Comparison of ENCODE assay signal across 8 cellular contexts in the genomic region with DNA sequence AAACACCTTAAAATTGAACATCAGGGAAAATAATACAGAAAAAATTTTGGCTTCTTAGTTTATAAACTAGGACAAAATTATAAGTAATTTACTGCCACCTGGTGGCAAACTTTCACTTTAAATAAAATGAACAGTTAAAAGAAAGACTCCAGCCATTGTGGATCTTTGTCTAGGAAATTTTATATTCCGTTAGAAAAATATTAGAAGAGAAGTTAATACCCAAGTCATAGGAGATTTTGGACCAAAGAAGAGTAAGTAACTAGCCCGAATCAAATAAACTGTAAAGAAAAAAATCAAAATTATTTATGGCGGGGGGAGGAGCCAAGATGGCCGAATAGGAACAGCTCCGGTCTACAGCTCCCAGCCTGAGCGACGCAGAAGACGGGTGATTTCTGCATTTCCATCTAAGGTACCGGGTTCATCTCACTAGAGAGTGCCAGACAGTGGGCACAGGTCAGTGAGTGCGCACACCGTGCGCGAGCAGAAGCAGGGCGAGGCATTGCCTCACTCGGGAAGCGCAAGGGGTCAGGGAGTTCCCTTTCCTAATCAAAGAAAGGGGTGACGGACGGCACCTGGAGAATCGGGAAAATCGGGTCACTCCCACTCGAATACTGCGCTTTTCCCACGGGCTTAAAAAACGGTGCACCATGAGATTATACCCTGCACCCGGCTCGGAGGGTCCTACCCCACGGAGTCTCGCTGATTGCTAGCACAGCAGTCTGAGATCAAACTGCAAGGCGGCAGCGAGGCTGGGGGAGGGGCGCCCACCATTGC.
A peak's percentile ranks its signal among the peaks of the same experiment; 100 is the strongest.
DNase-seq lines count a peak whose midpoint lies in the region; ATAC-seq and TF ChIP-seq lines count a peak whose summit lies in the region.
"Not testable (repeated sequence)": the region's sequence is repeated elsewhere in the genome, so short reads cannot be mapped to it uniquely, and the experiment has no call there.

No MANE protein-coding gene starts in this region.

- H3K9ac ChIP-seq in trophoblast cell (ENCODE audit: low read length) = not testable (repeated sequence)

- H2BK120ac ChIP-seq in trophoblast cell (ENCODE audit: insufficient read depth, low read length, poor library complexity) = peak overlapping the region; percentile 33

- not testable (repeated sequence) for H3K27me3 ChIP-seq in BE2C; MG63; hepatocyte; trophoblast cell (ENCODE audit: insufficient read depth, low read length)

- peak; percentile 44 for ATAC-seq in GM18858 (IDR thresholded peaks at IDR 0.05; ENCODE audit: unreplicated experiment)

- H3K4me3 ChIP-seq in BE2C (ENCODE audit: low read depth, low read length) = peak overlapping the region; percentile 58
- peak overlapping the region; percentile 26 for H3K4me3 ChIP-seq in MG63
- H3K4me3 ChIP-seq in hepatocyte; trophoblast cell (ENCODE audit: low read depth, low read length): not testable (repeated sequence)

- DNase-seq in BE2C (peak; percentile 30), NCI-H510A treated with DMSO at 0.1 percent for 48 hours (lab: John Stamatoyannopoulos, UW) (peak; percentile 76), SW480 (ENCODE audit: low spot score) (peak; percentile 69), cerebellar cortex (ENCODE audit: low spot score) (peak; percentile 22), hepatocyte (ENCODE audit: low spot score) (peak; percentile 68), trophoblast cell (peak; percentile 16 to 90)
- DNase-seq in MG63 = not testable (repeated sequence)

- not testable (repeated sequence) for H2BK12ac ChIP-seq in trophoblast cell (ENCODE audit: low read length)

- TF ChIP-seq CTCF in BE2C (IDR thresholded peaks at IDR 0.05; ENCODE audit: low read depth, low read length) = peak; percentile 30; the same call in 1 of the 2 replicates
- peak; percentile 67 for TF ChIP-seq CTCF in hepatocyte (IDR thresholded peaks at IDR 0.05; ENCODE audit: poor library complexity)

- WGBS in hepatocyte (ENCODE audit: low lambda C conversion rate, missing lambda C conversion rate) = 65% methylated on average over 23 of the region's 31 CpGs
- whole genome bisulfite sequencing in trophoblast cell (ENCODE audit: extremely low coverage, insufficient coverage, insufficient read length) = no CpG with 5 or more reads among the region's 31 CpGs

- H3K4me1 ChIP-seq in BE2C; hepatocyte (ENCODE audit: insufficient read depth); trophoblast cell (ENCODE audit: control insufficient read depth in 1 of 2, insufficient read depth in 2 of 2, low read length in 2 of 2): not testable (repeated sequence)

- H3K23ac ChIP-seq in trophoblast cell (ENCODE audit: low read length) = not testable (repeated sequence)

- not testable (repeated sequence) for H3K79me2 ChIP-seq in hepatocyte; trophoblast cell (ENCODE audit: control insufficient read depth, insufficient read depth, low read length, poor library complexity)

- peak overlapping the region; percentile 33 for H3K4me2 ChIP-seq in hepatocyte
- H3K4me2 ChIP-seq in trophoblast cell (ENCODE audit: low read length) = not testable (repeated sequence)

- not testable (repeated sequence) for H3K79me1 ChIP-seq in trophoblast cell (ENCODE audit: low read length)

- not testable (repeated sequence) for H4K12ac ChIP-seq in trophoblast cell (ENCODE audit: low read depth, low read length)

- not testable (repeated sequence) for H3K9me2 ChIP-seq in hepatocyte (replicated peaks; ENCODE audit: insufficient read depth)

- peak overlapping the region; percentile 79 for H4K8ac ChIP-seq in trophoblast cell (ENCODE audit: low read depth, low read length)

- not testable (repeated sequence) for H3K4ac ChIP-seq in trophoblast cell (ENCODE audit: low read depth, low read length)

- H3K36me3 ChIP-seq in BE2C; MG63; hepatocyte (replicated peaks; ENCODE audit: insufficient read depth, low read depth); trophoblast cell (ENCODE audit: control insufficient read depth in 1 of 2, insufficient read depth in 2 of 2, low read length in 2 of 2): not testable (repeated sequence)

- H2BK5ac ChIP-seq in trophoblast cell (ENCODE audit: low read depth, low read length, poor library complexity) = not testable (repeated sequence)

- not testable (repeated sequence) for H4K91ac ChIP-seq in trophoblast cell (ENCODE audit: low read depth, low read length)

- not testable (repeated sequence) for H3K18ac ChIP-seq in trophoblast cell (ENCODE audit: low read length)

- not testable (repeated sequence) for H4K20me1 ChIP-seq in hepatocyte (ENCODE audit: insufficient read depth, poor library complexity, severe bottlenecking)

- not testable (repeated sequence) for H3K9me3 ChIP-seq in BE2C; MG63; hepatocyte (ENCODE audit: low read depth); trophoblast cell (ENCODE audit: insufficient read depth, low read depth, low read length)

- H3K27ac ChIP-seq in hepatocyte; trophoblast cell (ENCODE audit: low read depth, low read length): not testable (repeated sequence)

- not testable (repeated sequence) for H2AFZ ChIP-seq in hepatocyte
- H2AFZ ChIP-seq in trophoblast cell (ENCODE audit: insufficient read depth, low read length, poor library complexity) = peak overlapping the region; percentile 63

- not testable (repeated sequence) for H2AK5ac ChIP-seq in trophoblast cell (ENCODE audit: low read length)

- H3K14ac ChIP-seq in trophoblast cell (ENCODE audit: low read length) = peak overlapping the region; percentile 56
